ENCODE assay signal across 1 cellular context in the genomic region with DNA sequence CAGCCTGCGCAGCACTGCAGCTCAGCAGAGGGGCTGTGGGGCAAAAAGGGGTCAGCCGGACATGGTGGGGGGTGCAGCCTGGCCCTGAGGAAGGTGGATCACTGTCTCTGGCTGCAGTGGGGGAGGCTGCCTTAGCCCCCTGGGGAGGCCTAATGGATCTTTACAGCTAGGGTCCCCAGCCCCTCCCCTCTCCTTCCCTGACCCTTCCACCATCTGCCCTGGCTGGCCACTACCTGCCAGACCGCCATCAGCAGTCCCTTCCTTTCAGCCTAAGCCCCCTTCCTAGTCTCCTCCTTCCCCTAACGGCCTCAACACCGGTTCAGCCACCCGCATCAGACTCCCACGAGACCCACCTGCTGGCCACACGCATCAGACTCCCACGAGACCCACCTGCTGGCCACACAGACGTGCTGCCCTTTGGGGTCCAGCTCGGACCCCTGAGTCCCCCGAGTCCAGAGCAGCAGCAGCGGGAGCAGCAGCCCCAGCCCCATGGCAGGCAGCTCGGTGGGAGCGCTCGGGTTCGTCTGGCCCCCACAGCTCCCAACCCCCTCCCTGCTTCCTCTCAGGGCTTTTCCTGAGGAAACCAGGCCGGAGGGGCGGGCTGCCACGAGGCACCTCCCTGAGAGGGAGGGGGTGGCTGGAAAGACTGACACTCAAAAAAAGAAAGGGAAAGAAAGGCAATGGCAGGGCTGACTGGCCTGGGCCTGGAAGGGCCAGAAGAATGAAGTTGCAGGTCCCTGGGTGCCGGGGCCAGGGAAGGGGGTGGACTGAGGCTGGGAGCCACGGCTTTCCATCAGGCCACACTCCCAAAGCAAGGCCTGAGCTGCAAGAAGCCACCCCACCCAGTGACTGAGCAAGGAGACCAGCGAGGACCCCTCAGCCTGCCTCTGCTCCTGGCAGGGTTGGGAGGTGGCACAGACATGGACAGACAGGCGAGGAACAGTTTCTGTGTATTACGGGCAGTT.
TF ChIP-seq lines count a peak whose summit lies in the region.

A gene with protein sequence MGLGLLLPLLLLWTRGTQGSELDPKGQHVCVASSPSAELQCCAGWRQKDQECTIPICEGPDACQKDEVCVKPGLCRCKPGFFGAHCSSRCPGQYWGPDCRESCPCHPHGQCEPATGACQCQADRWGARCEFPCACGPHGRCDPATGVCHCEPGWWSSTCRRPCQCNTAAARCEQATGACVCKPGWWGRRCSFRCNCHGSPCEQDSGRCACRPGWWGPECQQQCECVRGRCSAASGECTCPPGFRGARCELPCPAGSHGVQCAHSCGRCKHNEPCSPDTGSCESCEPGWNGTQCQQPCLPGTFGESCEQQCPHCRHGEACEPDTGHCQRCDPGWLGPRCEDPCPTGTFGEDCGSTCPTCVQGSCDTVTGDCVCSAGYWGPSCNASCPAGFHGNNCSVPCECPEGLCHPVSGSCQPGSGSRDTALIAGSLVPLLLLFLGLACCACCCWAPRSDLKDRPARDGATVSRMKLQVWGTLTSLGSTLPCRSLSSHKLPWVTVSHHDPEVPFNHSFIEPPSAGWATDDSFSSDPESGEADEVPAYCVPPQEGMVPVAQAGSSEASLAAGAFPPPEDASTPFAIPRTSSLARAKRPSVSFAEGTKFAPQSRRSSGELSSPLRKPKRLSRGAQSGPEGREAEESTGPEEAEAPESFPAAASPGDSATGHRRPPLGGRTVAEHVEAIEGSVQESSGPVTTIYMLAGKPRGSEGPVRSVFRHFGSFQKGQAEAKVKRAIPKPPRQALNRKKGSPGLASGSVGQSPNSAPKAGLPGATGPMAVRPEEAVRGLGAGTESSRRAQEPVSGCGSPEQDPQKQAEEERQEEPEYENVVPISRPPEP (minus strand): TSS at position 526 of the 965 bp plus-strand sequence. CDS start 35 bp downstream, at position 491.

TF ChIP-seq in K562, 482 proteins besides CTCF, POLR2A, EP300 and RAD21:
- TF ChIP-seq, protein P1, sequence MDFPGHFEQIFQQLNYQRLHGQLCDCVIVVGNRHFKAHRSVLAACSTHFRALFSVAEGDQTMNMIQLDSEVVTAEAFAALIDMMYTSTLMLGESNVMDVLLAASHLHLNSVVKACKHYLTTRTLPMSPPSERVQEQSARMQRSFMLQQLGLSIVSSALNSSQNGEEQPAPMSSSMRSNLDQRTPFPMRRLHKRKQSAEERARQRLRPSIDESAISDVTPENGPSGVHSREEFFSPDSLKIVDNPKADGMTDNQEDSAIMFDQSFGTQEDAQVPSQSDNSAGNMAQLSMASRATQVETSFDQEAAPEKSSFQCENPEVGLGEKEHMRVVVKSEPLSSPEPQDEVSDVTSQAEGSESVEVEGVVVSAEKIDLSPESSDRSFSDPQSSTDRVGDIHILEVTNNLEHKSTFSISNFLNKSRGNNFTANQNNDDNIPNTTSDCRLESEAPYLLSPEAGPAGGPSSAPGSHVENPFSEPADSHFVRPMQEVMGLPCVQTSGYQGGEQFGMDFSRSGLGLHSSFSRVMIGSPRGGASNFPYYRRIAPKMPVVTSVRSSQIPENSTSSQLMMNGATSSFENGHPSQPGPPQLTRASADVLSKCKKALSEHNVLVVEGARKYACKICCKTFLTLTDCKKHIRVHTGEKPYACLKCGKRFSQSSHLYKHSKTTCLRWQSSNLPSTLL (IDR thresholded peaks at IDR 0.05): no peak
- TF ChIP-seq POLR2G (IDR thresholded peaks at IDR 0.05; ENCODE audit: low read depth, low read length) (0 out of 2 replicates have a peak, but pooled peaks have one; percentile 14), RBFOX2 (IDR thresholded peaks at IDR 0.05; ENCODE audit: low read depth, low read length) (peak; percentile 53), MAZ (CRISPR knock-in tag; conservative IDR thresholded peaks at IDR 0.05 in 1 of 2, IDR thresholded peaks at IDR 0.05 in 1 of 2) (no peak), SUPT5H (IDR thresholded peaks at IDR 0.05) (0 out of 2 replicates have a peak, but pooled peaks have one; percentile 41), TOE1 (IDR thresholded peaks at IDR 0.05; ENCODE audit: borderline replicate concordance) (no peak), TOE1 (CRISPR knock-in tag; IDR thresholded peaks at IDR 0.05; ENCODE audit: borderline replicate concordance, low read depth) (no peak), ARID1B (IDR thresholded peaks at IDR 0.05) (no peak), HDAC8 (tag; IDR thresholded peaks at IDR 0.05) (no peak), ZNF436 (CRISPR knock-in tag; IDR thresholded peaks at IDR 0.05) (no peak)
- TF ChIP-seq, protein P2, sequence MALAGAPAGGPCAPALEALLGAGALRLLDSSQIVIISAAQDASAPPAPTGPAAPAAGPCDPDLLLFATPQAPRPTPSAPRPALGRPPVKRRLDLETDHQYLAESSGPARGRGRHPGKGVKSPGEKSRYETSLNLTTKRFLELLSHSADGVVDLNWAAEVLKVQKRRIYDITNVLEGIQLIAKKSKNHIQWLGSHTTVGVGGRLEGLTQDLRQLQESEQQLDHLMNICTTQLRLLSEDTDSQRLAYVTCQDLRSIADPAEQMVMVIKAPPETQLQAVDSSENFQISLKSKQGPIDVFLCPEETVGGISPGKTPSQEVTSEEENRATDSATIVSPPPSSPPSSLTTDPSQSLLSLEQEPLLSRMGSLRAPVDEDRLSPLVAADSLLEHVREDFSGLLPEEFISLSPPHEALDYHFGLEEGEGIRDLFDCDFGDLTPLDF (CRISPR knock-in tag; IDR thresholded peaks at IDR 0.05): no peak
TF ChIP-seq in K562: peak in this region for 3.
